Comparison of ENCODE assay signal across 8 cellular contexts in genomic region chr6:32941412-32941784, GRCh38. TPM values are rescaled to one million over a fixed set of nuclear protein-coding genes. Genes with fewer than 3 reads are reported as not detected.
DNase-seq lines count a peak whose midpoint lies in the region; ATAC-seq lines count a peak whose summit lies in the region.

No MANE protein-coding gene starts in this region.

- DNase-seq in Karpas-422 (peak; percentile 85), left lobe of liver (ENCODE audit: low spot score) (no peak), HPDE6-E6E7 (ENCODE audit: extremely low spot score) (no peak), D341Med (ENCODE audit: low spot score) (no peak)
- DNase-seq in activated effector memory CD4-positive, alpha-beta T cell treated with Interleukin-2 at 50 U/mL for 16 hours = peak; percentile 29
- DNase-seq in natural killer cell treated with Interleukin-12 subunit alpha and Interleukin-12 subunit beta and Interleukin-15 and Interleukin-18, amount 100 ng/mL, for 72 hours (ENCODE audit: low spot score) = peak; percentile 76

- H3K9ac ChIP-seq in Karpas-422 (ENCODE audit: low read length) = peak overlapping the region; percentile 87

- peaks cover 17% of the 10 kb centered on the region for H3K79me2 ChIP-seq in Karpas-422 (ENCODE audit: low read length)

- H3K27ac Mint-ChIP-seq in natural killer cell treated with Interleukin-12 subunit alpha and Interleukin-12 subunit beta and Interleukin-15 and Interleukin-18, amount 100 ng/mL, for 72 hours = peak overlapping the region; percentile 87 to 96

- no peaks in the 10 kb centered on the region for H3K36me3 Mint-ChIP-seq in natural killer cell treated with Interleukin-12 subunit alpha and Interleukin-12 subunit beta and Interleukin-15 and Interleukin-18, amount 100 ng/mL, for 72 hours

- no peaks in the 10 kb centered on the region for H3K9me3 Mint-ChIP-seq in natural killer cell treated with Interleukin-12 subunit alpha and Interleukin-12 subunit beta and Interleukin-15 and Interleukin-18, amount 100 ng/mL, for 72 hours

- H3K9me3 ChIP-seq in Karpas-422 (ENCODE audit: low read length) = no peaks in the 10 kb centered on the region; the same call in 1 of the 2 replicates

- H2AFZ ChIP-seq in Karpas-422 (ENCODE audit: low read length) = peak overlapping the region; percentile 25; the same call in 1 of the 2 replicates

- no peaks in the 10 kb centered on the region for H3K9me2 ChIP-seq in Karpas-422 (replicated peaks; ENCODE audit: insufficient read depth, low read length)

- no peaks in the 10 kb centered on the region for H3K27me3 ChIP-seq in Karpas-422 (ENCODE audit: low read length)

- peak overlapping the region; percentile 99 for H3K27ac ChIP-seq in Karpas-422 (ENCODE audit: low read length)

- no peaks in the 10 kb centered on the region for H4K20me1 ChIP-seq in Karpas-422 (ENCODE audit: insufficient read depth, low read depth, low read length)

- H3K4me2 ChIP-seq in Karpas-422 (ENCODE audit: low read depth, low read length, poor library complexity, severe bottlenecking) = peak overlapping the region; percentile 94

- H3K4me3 ChIP-seq in GM08714 (ENCODE audit: low read length) (peak overlapping the region; percentile 100; the same call in 1 of the 2 replicates), Karpas-422 (ENCODE audit: low read length) (peak overlapping the region; percentile 85)

- peak; percentile 47 for ATAC-seq in GM21526 (IDR thresholded peaks at IDR 0.05; ENCODE audit: low FRiP score, unreplicated experiment)
- peak; percentile 85 to 87 for ATAC-seq in natural killer cell treated with Interleukin-12 subunit alpha and Interleukin-12 subunit beta and Interleukin-15 and Interleukin-18, amount 100 ng/mL, for 72 hours
- ATAC-seq in left lobe of liver = no peak

- peaks cover 59 to 66% of the 10 kb centered on the region in 2 donors for H3K4me1 Mint-ChIP-seq in natural killer cell treated with Interleukin-12 subunit alpha and Interleukin-12 subunit beta and Interleukin-15 and Interleukin-18, amount 100 ng/mL, for 72 hours (ENCODE audit: low read depth in 2 of 2)

- H3K4me3 Mint-ChIP-seq in natural killer cell treated with Interleukin-12 subunit alpha and Interleukin-12 subunit beta and Interleukin-15 and Interleukin-18, amount 100 ng/mL, for 72 hours = peak overlapping the region; percentile 89

- H3K27me3 Mint-ChIP-seq in natural killer cell treated with Interleukin-12 subunit alpha and Interleukin-12 subunit beta and Interleukin-15 and Interleukin-18, amount 100 ng/mL, for 72 hours = no peaks in the 10 kb centered on the region

- peaks cover 14% of the 10 kb centered on the region for H3K36me3 ChIP-seq in Karpas-422 (ENCODE audit: insufficient read depth, low read length)

- peaks cover 74% of the 10 kb centered on the region for H3K4me1 ChIP-seq in Karpas-422 (ENCODE audit: low read length)

RNA-seq across cellular contexts. Expression of gene HLA-DMB, which starts 0.6 kb away (rescaled TPM):
- total RNA-seq in Karpas-422 (2014; rRNA removed; shearing (Covaris generic); ENCODE audit: low replicate concordance) = 116 and 142 TPM in 2 replicates
- 10 to 100 TPM in 1 of 2 donors, 1 to 10 TPM in 1; 2.7 to 17.8 TPM for total RNA-seq in natural killer cell treated with Interleukin-12 subunit alpha and Interleukin-12 subunit beta and Interleukin-15 and Interleukin-18, amount 100 ng/mL, for 72 hours
- total RNA-seq in left lobe of liver = 2.6 TPM

RNA-seq across cellular contexts. Expression of gene HLA-DMA, which starts 11.5 kb away (rescaled TPM):
- total RNA-seq in Karpas-422 (2014; rRNA removed; shearing (Covaris generic); ENCODE audit: low replicate concordance) = 325 and 451 TPM in 2 replicates
- 10 to 100 TPM; 16.9 to 73.0 TPM for total RNA-seq in natural killer cell treated with Interleukin-12 subunit alpha and Interleukin-12 subunit beta and Interleukin-15 and Interleukin-18, amount 100 ng/mL, for 72 hours
- 6.6 TPM for total RNA-seq in left lobe of liver

RNA-seq across cellular contexts. Expression of gene BRD2, which starts 27.0 kb away (rescaled TPM):
- 201 and 221 TPM in 2 replicates for total RNA-seq in Karpas-422 (2014; rRNA removed; shearing (Covaris generic); ENCODE audit: low replicate concordance)
- 100 to 1,000 TPM; 347 to 352 TPM for total RNA-seq in natural killer cell treated with Interleukin-12 subunit alpha and Interleukin-12 subunit beta and Interleukin-15 and Interleukin-18, amount 100 ng/mL, for 72 hours
- 76.2 TPM for total RNA-seq in left lobe of liver

Comparison
In these comparisons a context has a peak if more than half of its experiments do, and no peak if none do; other contexts are left out.
1. DNase-seq: peak in Karpas-422 (single experiment), activated effector memory CD4-positive, alpha-beta T cell treated with Interleukin-2 at 50 U/mL for 16 hours (single experiment) and natural killer cell treated with Interleukin-12 subunit alpha and Interleukin-12 subunit beta and Interleukin-15 and Interleukin-18, amount 100 ng/mL, for 72 hours (single experiment); none in left lobe of liver (single experiment), HPDE6-E6E7 (single experiment) and D341Med (single experiment).